15 cellular contexts compared by ENCODE assay signal in genomic region chr20:45866454-45866853, GRCh38. TPM values are rescaled to one million over a fixed set of nuclear protein-coding genes. Genes with fewer than 3 reads are reported as not detected.
DNase-seq lines count a peak whose midpoint lies in the region; ATAC-seq and TF ChIP-seq lines count a peak whose summit lies in the region.
"Had no signal": no experiment of that assay in that cellular context is flagged by ENCODE, and none has a peak within 500 bp of the region (broad histone marks: within the 10 kb centered on the region; RNA-seq: fewer than 3 reads in every experiment).

No MANE protein-coding gene starts in this region.

- H3K27ac ChIP-seq in PC-3 (ENCODE audit: low read length) (peak overlapping the region; percentile 85; the same call in 1 of the 2 replicates), colonic mucosa (peak overlapping the region; percentile 54), transverse colon (peak overlapping the region; percentile 28 to 61 (median 60))
- H3K27ac ChIP-seq: C4-2B had no signal

- H3K4me1 ChIP-seq in PC-3 (ENCODE audit: insufficient read depth, low read length) (peaks cover 18% of the 10 kb centered on the region), colonic mucosa (no peaks in the 10 kb centered on the region), transverse colon (peaks cover 0 to 52% (median 13%) of the 10 kb centered on the region in 4 donors)

- 95 to 97% methylated on average over 5 of the region's 5 CpGs for WGBS in transverse colon (ENCODE audit: low coverage in 1 of 2), 2 donors

- BruUV-seq in PC-3 (replicated peaks; lab: Mats Ljungman, UMichigan) = no TSS peak

- ATAC-seq in PC-3 (no peak), HG02852 (IDR thresholded peaks at IDR 0.05; ENCODE audit: unreplicated experiment) (no peak)
- ATAC-seq: GM23338 had no signal

- H2AFZ ChIP-seq in PC-3 (ENCODE audit: low read length) = no peak overlapping the region
- H2AFZ ChIP-seq: GM23338 had no signal

- peaks cover 2% of the 10 kb centered on the region for H3F3A ChIP-seq in PC-3 (ENCODE audit: low read length, unreplicated experiment)

- H3K9me2 ChIP-seq in PC-3 (replicated peaks; ENCODE audit: low read length) = no peaks in the 10 kb centered on the region

- no peaks in the 10 kb centered on the region for H3K36me3 ChIP-seq in PC-3 (ENCODE audit: low read depth, low read length)
- no peaks in the 10 kb centered on the region for H3K36me3 ChIP-seq in colonic mucosa
- no peaks in the 10 kb centered on the region for H3K36me3 ChIP-seq in transverse colon

- H3K9me3 ChIP-seq in PC-3 (ENCODE audit: low read length) = no peaks in the 10 kb centered on the region
- no peaks in the 10 kb centered on the region for H3K9me3 ChIP-seq in colonic mucosa
- H3K9me3 ChIP-seq in transverse colon = no peaks in the 10 kb centered on the region
- H3K9me3 ChIP-seq: Caco-2 had no signal

- H4K20me1 ChIP-seq in PC-3 (ENCODE audit: low read length) = no peaks in the 10 kb centered on the region

- CTCF ChIA-PET in PC-3 (lab: Charles Lee) = no interaction called here

- TF ChIP-seq EP300 in transverse colon (IDR thresholded peaks at IDR 0.05; ENCODE audit: low read depth) = no peak

- H3K79me2 ChIP-seq in PC-3 (ENCODE audit: low read length) = no peaks in the 10 kb centered on the region

- DNase-seq in PC-3 (no peak), colonic mucosa (no peak), transverse colon (no peak), activated gamma-delta T cell treated with Interleukin-2 at 50 U/mL for 16 hours (no peak)
- DNase-seq: ACHN; Caco-2; CD4-positive, alpha-beta T cell; DMS153; DMS79; GDM1; HCEC 1CT had no signal

- no peak overlapping the region for H3K4me2 ChIP-seq in PC-3 (ENCODE audit: low read length)
- H3K4me2 ChIP-seq: GM23338 had no signal

- no peak for TF ChIP-seq POLR2A in transverse colon (IDR thresholded peaks at IDR 0.05)

- in situ Hi-C loops in transverse colon (cut with MboI; ENCODE audit: low pct_ligation_motif_present in 1 of 4, low pct_unique_long_range_greater_than_20kb in 1 of 4, low sequenced_read_pairs in 3 of 4) = no loop called here

- H3K9ac ChIP-seq in PC-3 (ENCODE audit: low read length) = no peak overlapping the region
- no peak overlapping the region for H3K9ac ChIP-seq in colonic mucosa (ENCODE audit: low read depth in 2 of 2, low read length in 2 of 2)

- no peaks in the 10 kb centered on the region for H3K27me3 ChIP-seq in PC-3 (ENCODE audit: low read length)
- H3K27me3 ChIP-seq in colonic mucosa = no peaks in the 10 kb centered on the region
- no peaks in the 10 kb centered on the region for H3K27me3 ChIP-seq in transverse colon

- TF ChIP-seq CTCF in PC-3 (conservative IDR thresholded peaks at IDR 0.05; ENCODE audit: low read depth, low read length) (no peak), colonic mucosa (IDR thresholded peaks at IDR 0.05) (no peak), transverse colon (IDR thresholded peaks at IDR 0.05) (no peak)

- H3K4me3 ChIP-seq in PC-3 (ENCODE audit: low read length) = no peak overlapping the region
- H3K4me3 ChIP-seq in colonic mucosa = no peak overlapping the region
- no peak overlapping the region for H3K4me3 ChIP-seq in transverse colon
- H3K4me3 ChIP-seq: GM23338 had no signal

- intact Hi-C loops in PC-3 (cut with micrococcal nuclease) (no loop called here), colonic mucosa (cut with DNase I) (no loop called here), transverse colon (cut with DNase I; ENCODE audit: low total_unique reads) (no loop called here)

- POLR2A ChIA-PET in PC-3 (lab: Charles Lee; ENCODE audit: unreplicated experiment) = no interaction called here

RNA-seq across cellular contexts. Expression of gene ZSWIM3, which starts 9.0 kb away (rescaled TPM):
- 2.1 and 4.2 TPM in 2 replicates for total RNA-seq in PC-3 (2014; rRNA removed)
- 1 to 10 TPM; 4.6 to 5.2 TPM for total RNA-seq in colonic mucosa
- 1 to 10 TPM; 2.2 to 8.3 (median 5.7) TPM for total RNA-seq in transverse colon

RNA-seq across cellular contexts. Expression of gene ACOT8, which starts 9.3 kb away (rescaled TPM):
- total RNA-seq in PC-3 (2014; rRNA removed) (57.4 and 58.8 TPM in 2 replicates), colonic mucosa (10 to 100 TPM; 49.8 to 58.5 TPM), transverse colon (100 to 1,000 TPM in 1 of 4 donors, 10 to 100 TPM in 3; 84.6 to 108 (median 99.7) TPM)

RNA-seq across cellular contexts. Expression of gene ZSWIM1, which starts 14.6 kb away (rescaled TPM):
- total RNA-seq in PC-3 (2014; rRNA removed) (9.4 and 16.3 TPM in 2 replicates), colonic mucosa (10 to 100 TPM; 13.3 to 13.4 TPM), transverse colon (10 to 100 TPM; 11.0 to 82.6 (median 16.0) TPM)

RNA-seq across cellular contexts. Expression of gene SPATA25, which starts 21.0 kb away (rescaled TPM):
- total RNA-seq in PC-3 (2014; rRNA removed) (0.40 and 0.46 TPM in 2 replicates), colonic mucosa (1 to 10 TPM; 1.5 TPM), transverse colon (100 to 1,000 TPM in 1 of 4 donors, 1 to 10 TPM in 3; 3.7 to 103 (median 6.0) TPM)
- total RNA-seq: Daoy had no signal

RNA-seq across cellular contexts. Expression of gene NEURL2, which starts 24.6 kb away (rescaled TPM):
- total RNA-seq in PC-3 (2014; rRNA removed) = 2.3 and 3.7 TPM in 2 replicates
- 1 to 10 TPM; 3.5 to 4.0 TPM for total RNA-seq in colonic mucosa
- 10 to 100 TPM; 14.7 to 30.4 (median 18.1) TPM for total RNA-seq in transverse colon
